In genomic region chr12:108728820-108729611, GRCh38 we compare ENCODE assay signal across 8 cellular contexts. TPM values are rescaled to one million over a fixed set of nuclear protein-coding genes. Genes with fewer than 3 reads are reported as not detected.
DNase-seq lines count a peak whose midpoint lies in the region; ATAC-seq and TF ChIP-seq lines count a peak whose summit lies in the region.

No MANE protein-coding gene starts in this region.

- CTCF ChIA-PET in AG04450 (lab: Charles Lee): interaction anchor here (0.6 kb wide), 1 partner anchor 74 kb away, joined by 3 read pairs; no protein-coding TSS in a partner anchor

- H3K9me3 ChIP-seq in AG04450 (ENCODE audit: control insufficient read depth, insufficient read depth, low read length): no peaks in the 10 kb centered on the region; the same call in 1 of the 2 replicates

- peak overlapping the region; percentile 98 for H3K4me3 ChIP-seq in AG04450 (ENCODE audit: low read depth, low read length)
- H3K4me3 ChIP-seq in KMS-11 (IDR thresholded peaks at IDR 0.05; ENCODE audit: insufficient read depth, low read depth, low read length): no peak overlapping the region
- H3K4me3 ChIP-seq in coronary artery: peak overlapping the region; percentile 93

- POLR2A ChIA-PET in AG04450 (lab: Yijun Ruan, JAX): interaction anchor here (0.5 to 1.9 kb wide), 2 partner anchors 76 to 77 kb away, joined by 5 read pairs; no protein-coding TSS in a partner anchor

- no peaks in the 10 kb centered on the region for H4K20me1 ChIP-seq in KMS-11 (ENCODE audit: insufficient read depth)

- no peaks in the 10 kb centered on the region for H3K36me3 ChIP-seq in KMS-11 (ENCODE audit: insufficient read depth)

- H3K4me2 ChIP-seq in KMS-11: peak overlapping the region; percentile 97

- peak overlapping the region; percentile 33 for H3K27ac ChIP-seq in AG04450 (ENCODE audit: low read depth, low read length)
- H3K27ac ChIP-seq in KMS-11: peak overlapping the region; percentile 82; the same call in 1 of the 2 replicates
- peak overlapping the region; percentile 98 to 99 for H3K27ac ChIP-seq in coronary artery

- H3K79me2 ChIP-seq in KMS-11 (ENCODE audit: insufficient read depth, low read depth): peaks cover 72% of the 10 kb centered on the region

- peak overlapping the region; percentile 87; the same call in 1 of the 2 replicates for H3K9ac ChIP-seq in KMS-11

- TF ChIP-seq CTCF in AG04450 (IDR thresholded peaks at IDR 0.05; ENCODE audit: low read depth, low read length) (no peak), KMS-11 (conservative IDR thresholded peaks at IDR 0.05; ENCODE audit: low read depth, low read length) (no peak), coronary artery (IDR thresholded peaks at IDR 0.05) (no peak)

- ATAC-seq in GM18517 (IDR thresholded peaks at IDR 0.05; ENCODE audit: unreplicated experiment): no peak

- no peak overlapping the region for H2AFZ ChIP-seq in KMS-11 (ENCODE audit: low read depth)

- H3K27me3 ChIP-seq in AG04450 (ENCODE audit: control insufficient read depth, insufficient read depth, low read length): no peaks in the 10 kb centered on the region
- no peaks in the 10 kb centered on the region for H3K27me3 ChIP-seq in KMS-11 (ENCODE audit: insufficient read depth, low read depth)

- DNase-seq in AG04450 (ENCODE audit: low read depth, low spot score): no peak
- no peak for DNase-seq in coronary artery (ENCODE audit: low spot score)
- DNase-seq in myocyte (ENCODE audit: low read depth): peak; percentile 24
- no peak for DNase-seq in epidermal melanocyte (ENCODE audit: insufficient read length, low spot score)
- DNase-seq in activated naive CD4-positive, alpha-beta T cell (lab: John Stamatoyannopoulos, UW): no peak
- DNase-seq in effector CD8-positive, alpha-beta T cell (lab: John Stamatoyannopoulos, UW): no peak

- peaks cover 59% of the 10 kb centered on the region for H3K4me1 ChIP-seq in KMS-11 (ENCODE audit: low read depth, poor library complexity, severe bottlenecking)

RNA-seq across cellular contexts. Expression of gene CORO1C, which starts 2.3 kb away (rescaled TPM):
- polyA plus RNA-seq in AG04450 (2011; rRNA removed): 596 and 687 TPM in 2 replicates
- 1,327 and 1,683 TPM in 2 replicates for polyA minus RNA-seq in AG04450 (2011; rRNA and poly(A)+ RNA removed)
- total RNA-seq in myocyte: 80.3 and 85.3 TPM in 2 replicates
- 117 TPM for polyA plus RNA-seq in myocyte (2012)

Comparison
In these comparisons a context has a peak if more than half of its experiments do, and no peak if none do; other contexts are left out.
1. H3K27ac ChIP-seq: peak in every context shown above with its lines; median percentile 98 in coronary artery; 82 in KMS-11; 33 in AG04450.